Comparison of ENCODE assay signal across 23 cellular contexts in the genomic region with DNA sequence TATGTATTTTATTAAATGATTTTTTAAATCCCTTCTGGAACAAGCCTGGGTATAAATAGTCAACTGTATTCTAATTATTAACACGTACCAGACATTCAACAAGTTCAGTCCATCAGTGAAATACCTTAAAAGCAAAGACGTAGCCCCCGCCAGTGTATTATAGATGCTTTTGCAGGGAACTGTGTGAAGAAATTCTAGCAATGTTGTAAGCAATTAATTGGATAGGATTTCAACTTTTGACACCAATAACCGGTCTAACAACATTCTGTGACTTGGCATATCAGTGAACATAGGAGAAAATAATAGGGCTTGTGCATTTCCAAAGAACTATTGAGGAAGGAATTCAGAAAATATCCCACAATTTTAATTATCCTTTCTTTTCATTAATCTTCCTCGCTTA.
A peak's percentile ranks its signal among the peaks of the same experiment; 100 is the strongest.
DNase-seq lines count a peak whose midpoint lies in the region; ATAC-seq lines count a peak whose summit lies in the region.
"Had no signal": no experiment of that assay in that cellular context is flagged by ENCODE, and none has a peak within 500 bp of the region (broad histone marks: within the 10 kb centered on the region; RNA-seq: fewer than 3 reads in every experiment).

No MANE protein-coding gene starts in this region.

- ATAC-seq in activated naive CD4-positive, alpha-beta T cell treated with anti-CD3 and anti-CD28 coated beads, Interleukin-2, amount 50 U/mL, for 72 hours = no peak
- ATAC-seq in GM19023 (IDR thresholded peaks at IDR 0.05; ENCODE audit: unreplicated experiment) (no peak), HG03095 (IDR thresholded peaks at IDR 0.05; ENCODE audit: unreplicated experiment) (no peak)
- ATAC-seq: heart left ventricle, K562 had no signal

- H3K27me3 Mint-ChIP-seq in activated naive CD4-positive, alpha-beta T cell treated with anti-CD3 and anti-CD28 coated beads, Interleukin-2, amount 50 U/mL, for 24 hours = no peaks in the 10 kb centered on the region
- H3K27me3 Mint-ChIP-seq: central memory CD8-positive, alpha-beta T cell; stimulated activated naive CD8-positive, alpha-beta T cell treated with anti-CD3 and anti-CD28 coated beads, Interleukin-15, Interleukin-2, amounts not matched to agents 100 ng/mL and 50 ng/mL, for 24 hours had no signal

- H3K4me3 ChIP-seq in adipocyte (ENCODE audit: low read length) = peak overlapping the region; percentile 22
- H3K4me3 ChIP-seq: heart left ventricle, K562, lower lobe of right lung, transverse colon had no signal

- H3K4me1 Mint-ChIP-seq in activated naive CD4-positive, alpha-beta T cell treated with anti-CD3 and anti-CD28 coated beads, Interleukin-2, amount 50 U/mL, for 24 hours = peaks cover 30% of the 10 kb centered on the region

- H3K36me3 Mint-ChIP-seq in activated naive CD4-positive, alpha-beta T cell treated with anti-CD3 and anti-CD28 coated beads, Interleukin-2, amount 50 U/mL, for 24 hours = peaks cover 3% of the 10 kb centered on the region
- H3K36me3 Mint-ChIP-seq in activated naive CD4-positive, alpha-beta T cell treated with anti-CD3 and anti-CD28 coated beads, Interleukin-2, amount 50 U/mL, for 72 hours = peaks cover 0 to 8% of the 10 kb centered on the region in 2 donors

- no peak overlapping the region for H3K4me3 Mint-ChIP-seq in activated naive CD4-positive, alpha-beta T cell treated with anti-CD3 and anti-CD28 coated beads, Interleukin-2, amount 50 U/mL, for 24 hours
- H3K4me3 Mint-ChIP-seq: central memory CD8-positive, alpha-beta T cell; stimulated activated naive CD8-positive, alpha-beta T cell treated with anti-CD3 and anti-CD28 coated beads, Interleukin-15, Interleukin-2, amounts not matched to agents 100 ng/mL and 50 ng/mL, for 24 hours had no signal

- H3K4me1 ChIP-seq in adipocyte (ENCODE audit: control insufficient read depth, insufficient read depth, low read length) = peaks cover 31% of the 10 kb centered on the region
- H3K4me1 ChIP-seq: lower lobe of right lung had no signal

- peak overlapping the region; percentile 65 for H3K27ac Mint-ChIP-seq in activated naive CD4-positive, alpha-beta T cell treated with anti-CD3 and anti-CD28 coated beads, Interleukin-2, amount 50 U/mL, for 24 hours
- no peak overlapping the region for H3K27ac Mint-ChIP-seq in activated naive CD4-positive, alpha-beta T cell treated with anti-CD3 and anti-CD28 coated beads, Interleukin-2, amount 50 U/mL, for 72 hours
- H3K27ac Mint-ChIP-seq: stimulated activated naive CD8-positive, alpha-beta T cell treated with anti-CD3 and anti-CD28 coated beads, Interleukin-15, Interleukin-2, amounts not matched to agents 100 ng/mL and 50 ng/mL, for 24 hours had no signal

- H3K36me3 ChIP-seq in adipocyte (ENCODE audit: control insufficient read depth, insufficient read depth, low read length, severe bottlenecking) = no peaks in the 10 kb centered on the region
- H3K36me3 ChIP-seq: heart left ventricle, lower lobe of right lung, transverse colon had no signal

- H3K9me3 Mint-ChIP-seq in activated naive CD4-positive, alpha-beta T cell treated with anti-CD3 and anti-CD28 coated beads, Interleukin-2, amount 50 U/mL, for 24 hours = peaks cover 4% of the 10 kb centered on the region
- H3K9me3 Mint-ChIP-seq in activated naive CD4-positive, alpha-beta T cell treated with anti-CD3 and anti-CD28 coated beads, Interleukin-2, amount 50 U/mL, for 72 hours = peaks cover 0 to 10% of the 10 kb centered on the region in 2 donors
- H3K9me3 Mint-ChIP-seq: central memory CD8-positive, alpha-beta T cell; stimulated activated naive CD8-positive, alpha-beta T cell treated with anti-CD3 and anti-CD28 coated beads, Interleukin-15, Interleukin-2, amounts not matched to agents 100 ng/mL and 50 ng/mL, for 24 hours had no signal

- no peak for DNase-seq in activated naive CD4-positive, alpha-beta T cell treated with anti-CD3 and anti-CD28 coated beads, Interleukin-2, amount 50 U/mL, for 72 hours (ENCODE audit: low spot score in 2 of 2)
- DNase-seq in adipocyte (ENCODE audit: low read depth) = no peak
- DNase-seq in left kidney (ENCODE audit: low read depth, low spot score) = peak; percentile 63
- DNase-seq in NCI-H69 (lab: John Stamatoyannopoulos, UW) = no peak
- no peak for DNase-seq in NCI-H1436 treated with DMSO at 0.1 percent for 48 hours (lab: John Stamatoyannopoulos, UW)
- DNase-seq: activated CD4-positive, alpha-beta T cell treated with anti-CD3 and anti-CD28 coated beads, Interleukin-2, amount 50 U/mL, for 1 hour; activated CD8-positive, alpha-beta memory T cell treated with anti-CD3 and anti-CD28 coated beads, Interleukin-2, amount 50 U/mL, for 48 hours; activated gamma-delta T cell; DMS153; effector CD4-positive, alpha-beta T cell; heart left ventricle; lower lobe of right lung; NCI-H2029; nucleus accumbens; stimulated activated CD4-positive, alpha-beta T cell treated with anti-CD3 and anti-CD28 coated beads, Interleukin-2, amount 100 ng/mL, for 48 hours; T-helper 1 cell; transverse colon had no signal

- H3K27me3 ChIP-seq in adipocyte (replicated peaks; ENCODE audit: control insufficient read depth, insufficient read depth, low read length) = no peaks in the 10 kb centered on the region
- H3K27me3 ChIP-seq: heart left ventricle, transverse colon had no signal

- H3K9ac ChIP-seq in adipocyte (ENCODE audit: low read length) = no peak overlapping the region

- no peaks in the 10 kb centered on the region for H3K9me3 ChIP-seq in adipocyte (ENCODE audit: control insufficient read depth, low read length)
- H3K9me3 ChIP-seq: heart left ventricle, lower lobe of right lung, transverse colon had no signal
